ENCODE assay signal across 27 cellular contexts in genomic region chr13:40082644-40083043, GRCh38.
A peak's percentile ranks its signal among the peaks of the same experiment; 100 is the strongest.
DNase-seq lines count a peak whose midpoint lies in the region; ATAC-seq, FAIRE-seq and TF ChIP-seq lines count a peak whose summit lies in the region.
"Had no signal": no experiment of that assay in that cellular context is flagged by ENCODE, and none has a peak within 500 bp of the region (broad histone marks: within the 10 kb centered on the region; RNA-seq: fewer than 3 reads in every experiment).

No MANE protein-coding gene starts in this region.

- in situ Hi-C loops in HepG2 (cut with HindIII; ENCODE audit: extremely low pct_ligation_motif_present, low pct_unique_long_range_greater_than_20kb) = no loop called here

- POLR2A ChIA-PET in HepG2 (lab: Yijun Ruan, JAX) = no interaction called here

- H3K27me3 ChIP-seq in HepG2 (ENCODE audit: control insufficient read depth in 1 of 2, insufficient read depth in 2 of 2, low read length in 2 of 2) = no peaks in the 10 kb centered on the region; a peak in 1 of 5 replicates
- H3K27me3 ChIP-seq: ascending aorta, foreskin keratinocyte, hepatocyte, transverse colon had no signal

- H3K27ac ChIP-seq in HepG2 (ENCODE audit: extremely low read length, insufficient read depth, low read length) = no peak overlapping the region
- H3K27ac ChIP-seq: ascending aorta, foreskin keratinocyte, hepatocyte, transverse colon had no signal

- no peak for TF ChIP-seq EP300 in HepG2 (IDR thresholded peaks at IDR 0.05; ENCODE audit: low read depth in 2 of 2, low read length in 2 of 2)
- no peak for TF ChIP-seq EP300 in HepG2 (CRISPR knock-in tag; IDR thresholded peaks at IDR 0.05; ENCODE audit: borderline replicate concordance)

- peaks cover 23% of the 10 kb centered on the region for H3K4me1 ChIP-seq in HepG2 (ENCODE audit: insufficient read depth, low read length)
- H3K4me1 ChIP-seq: ascending aorta had no signal

- H3K27me3 Mint-ChIP-seq in activated T-helper 1 cell treated with anti-CD3 and anti-CD28 coated beads, Interleukin-12 subunit alpha, Interleukin-12 subunit beta, Interleukin-2, Interleukin-4 antibody, amounts not matched to agents 30 ng/mL and 10 ng/mL and 1 ng/mL, durations not matched to agents 14 hours and 24 hours and 36 hours (ENCODE audit: insufficient read depth) = no peaks in the 10 kb centered on the region
- H3K27me3 Mint-ChIP-seq: activated naive CD4-positive, alpha-beta T cell treated with anti-CD3 and anti-CD28 coated beads, Interleukin-2, amount 10 ng/mL, durations not matched to agents 7 days and 5 days; activated T-cell treated with anti-CD3 and anti-CD28 coated beads, Interleukin-2, amount 50 U/mL, for 24 hours; stimulated activated naive CD8-positive, alpha-beta T cell treated with anti-CD3 and anti-CD28 coated beads, Interleukin-15, Interleukin-2, amounts not matched to agents 100 ng/mL and 50 ng/mL, for 24 hours had no signal

- CTCF ChIA-PET in HepG2 (lab: Yijun Ruan, JAX; ENCODE audit: low intra/inter-chr PET ratio, low total read pairs) = no interaction called here

- H3K9ac ChIP-seq in HepG2 (ENCODE audit: insufficient read depth, low read depth, low read length) = no peak overlapping the region

- no peaks in the 10 kb centered on the region for H3K36me3 ChIP-seq in HepG2 (replicated peaks in 1 of 2; ENCODE audit: control insufficient read depth in 1 of 2, insufficient read depth in 2 of 2, low read length in 2 of 2)
- H3K36me3 ChIP-seq: ascending aorta, HAP-1, transverse colon had no signal

- no TSS peak for BruUV-seq in HepG2 (replicated peaks; lab: Mats Ljungman, UMichigan)

- intact Hi-C loops in activated T-helper 1 cell treated with anti-CD3 and anti-CD28 coated beads, Interleukin-12 subunit alpha, Interleukin-12 subunit beta, Interleukin-2, Interleukin-4 antibody, amounts not matched to agents 30 ng/mL and 10 ng/mL and 1 ng/mL, durations not matched to agents 14 hours and 24 hours and 36 hours (cut with micrococcal nuclease) = no loop called here
- intact Hi-C loops in HepG2 (cut with micrococcal nuclease; ENCODE audit: unreplicated experiment) (no loop called here), sciatic nerve (cut with DNase I) (no loop called here)

- FAIRE-seq in HepG2 (lab: Jason Lieb, UNC) = no peak
- FAIRE-seq: small intestine had no signal

- no peak for DNase-seq in activated T-helper 1 cell treated with anti-CD3 and anti-CD28 coated beads, Interleukin-12 subunit alpha, Interleukin-12 subunit beta, Interleukin-2, Interleukin-4 antibody, amounts not matched to agents 30 ng/mL and 10 ng/mL and 1 ng/mL, durations not matched to agents 14 hours and 24 hours and 36 hours (ENCODE audit: low spot score)
- DNase-seq in choroid plexus epithelial cell (ENCODE audit: low read depth) = peak; percentile 92
- DNase-seq in HepG2 (ENCODE audit: low spot score) = peak; percentile 10
- no peak for DNase-seq in sciatic nerve (ENCODE audit: low spot score)
- no peak for DNase-seq in SHP77 treated with DMSO at 0.1 percent for 48 hours (lab: John Stamatoyannopoulos, UW)
- DNase-seq in NCI-H446 treated with DMSO at 0.1 percent for 48 hours (lab: John Stamatoyannopoulos, UW) = no peak
- DNase-seq: activated CD8-positive, alpha-beta T cell treated with anti-CD3 and anti-CD28 coated beads, Interleukin-2, amount 10 ng/mL, durations not matched to agents 7 days and 5 days; activated naive CD4-positive, alpha-beta T cell treated with anti-CD3 and anti-CD28 coated beads, Interleukin-2, amount 10 ng/mL, durations not matched to agents 7 days and 5 days; activated T-cell treated with anti-CD3 and anti-CD28 coated beads, Interleukin-2, amount 50 U/mL, for 24 hours; CD8-positive, alpha-beta T cell; cortex of kidney; foreskin keratinocyte; GDM1; Karpas-422; natural killer cell; NCI-H1105 treated with DMSO at 0.1 percent for 48 hours; NCI-H524 treated with DMSO at 0.1 percent for 48 hours; posterior cingulate gyrus; RPMI8226; small intestine; stimulated activated CD4-positive, alpha-beta T cell treated with anti-CD3 and anti-CD28 coated beads, Interleukin-4, amount 100 ng/mL, for 1 hour; transverse colon had no signal

- H3K79me2 ChIP-seq in HepG2 (ENCODE audit: insufficient read depth, low read length) = no peaks in the 10 kb centered on the region
- H3K79me2 ChIP-seq: hepatocyte had no signal

- H3K9me3 ChIP-seq in HepG2 (ENCODE audit: low read length) = no peaks in the 10 kb centered on the region
- H3K9me3 ChIP-seq: ascending aorta, HAP-1, transverse colon had no signal

- peak; percentile 49 for ATAC-seq in HepG2
- ATAC-seq in sciatic nerve = peak; percentile 32
- no peak for ATAC-seq in GM21515 (IDR thresholded peaks at IDR 0.05; ENCODE audit: unreplicated experiment)
- ATAC-seq: activated CD8-positive, alpha-beta T cell treated with anti-CD3 and anti-CD28 coated beads, Interleukin-2, amount 10 ng/mL, durations not matched to agents 7 days and 5 days; CD8-positive, alpha-beta T cell; foreskin keratinocyte had no signal

- TF ChIP-seq POLR2A in HepG2 (IDR thresholded peaks at IDR 0.05; ENCODE audit: insufficient read depth in 1 of 2, low read depth in 2 of 2, low read length in 2 of 2) = no peak

- WGBS in HepG2 (ENCODE audit: low lambda C conversion rate) = 28% methylated on average over 2 of the region's 8 CpGs

- H3K4me2 ChIP-seq in HepG2 (ENCODE audit: low read depth, low read length) = no peak overlapping the region
- H3K4me2 ChIP-seq: hepatocyte had no signal

- TF ChIP-seq RAD21 in HepG2 (CRISPR knock-in tag; IDR thresholded peaks at IDR 0.05) = no peak

- no peak overlapping the region for H3K4me3 ChIP-seq in choroid plexus epithelial cell (ENCODE audit: low read depth, low read length)
- no peak overlapping the region for H3K4me3 ChIP-seq in HepG2 (replicated peaks in 1 of 3; ENCODE audit: insufficient read depth in 1 of 3, low read depth in 2 of 3, low read length in 3 of 3)
- H3K4me3 ChIP-seq: ascending aorta, HAP-1, hepatocyte, transverse colon had no signal

- H3K4me3 Mint-ChIP-seq in activated T-helper 1 cell treated with anti-CD3 and anti-CD28 coated beads, Interleukin-12 subunit alpha, Interleukin-12 subunit beta, Interleukin-2, Interleukin-4 antibody, amounts not matched to agents 30 ng/mL and 10 ng/mL and 1 ng/mL, durations not matched to agents 14 hours and 24 hours and 36 hours = no peak overlapping the region
- H3K4me3 Mint-ChIP-seq: activated CD8-positive, alpha-beta T cell treated with anti-CD3 and anti-CD28 coated beads, Interleukin-2, amount 10 ng/mL, durations not matched to agents 7 days and 5 days; activated naive CD4-positive, alpha-beta T cell treated with anti-CD3 and anti-CD28 coated beads, Interleukin-2, amount 10 ng/mL, durations not matched to agents 7 days and 5 days; activated T-cell treated with anti-CD3 and anti-CD28 coated beads, Interleukin-2, amount 50 U/mL, for 24 hours; CD8-positive, alpha-beta T cell; natural killer cell; stimulated activated naive CD8-positive, alpha-beta T cell treated with anti-CD3 and anti-CD28 coated beads, Interleukin-15, Interleukin-2, amounts not matched to agents 100 ng/mL and 50 ng/mL, for 24 hours had no signal

- peaks cover 5% of the 10 kb centered on the region for H3K4me1 Mint-ChIP-seq in activated T-helper 1 cell treated with anti-CD3 and anti-CD28 coated beads, Interleukin-12 subunit alpha, Interleukin-12 subunit beta, Interleukin-2, Interleukin-4 antibody, amounts not matched to agents 30 ng/mL and 10 ng/mL and 1 ng/mL, durations not matched to agents 14 hours and 24 hours and 36 hours (ENCODE audit: low read depth)
- H3K4me1 Mint-ChIP-seq: activated naive CD4-positive, alpha-beta T cell treated with anti-CD3 and anti-CD28 coated beads, Interleukin-2, amount 10 ng/mL, durations not matched to agents 7 days and 5 days; natural killer cell had no signal

- no peaks in the 10 kb centered on the region for H3K9me3 Mint-ChIP-seq in activated T-helper 1 cell treated with anti-CD3 and anti-CD28 coated beads, Interleukin-12 subunit alpha, Interleukin-12 subunit beta, Interleukin-2, Interleukin-4 antibody, amounts not matched to agents 30 ng/mL and 10 ng/mL and 1 ng/mL, durations not matched to agents 14 hours and 24 hours and 36 hours
- H3K9me3 Mint-ChIP-seq: activated T-cell treated with anti-CD3 and anti-CD28 coated beads, Interleukin-2, amount 50 U/mL, for 24 hours; CD8-positive, alpha-beta T cell; natural killer cell; stimulated activated naive CD8-positive, alpha-beta T cell treated with anti-CD3 and anti-CD28 coated beads, Interleukin-15, Interleukin-2, amounts not matched to agents 100 ng/mL and 50 ng/mL, for 24 hours had no signal

- H2AFZ ChIP-seq in HepG2 (ENCODE audit: low read length) = no peak overlapping the region
- H2AFZ ChIP-seq: hepatocyte had no signal

- H4K20me1 ChIP-seq in HepG2 (ENCODE audit: insufficient read depth, low read length) = no peaks in the 10 kb centered on the region

- H3K27ac Mint-ChIP-seq in activated T-helper 1 cell treated with anti-CD3 and anti-CD28 coated beads, Interleukin-12 subunit alpha, Interleukin-12 subunit beta, Interleukin-2, Interleukin-4 antibody, amounts not matched to agents 30 ng/mL and 10 ng/mL and 1 ng/mL, durations not matched to agents 14 hours and 24 hours and 36 hours = peak overlapping the region; percentile 34
- H3K27ac Mint-ChIP-seq: activated CD8-positive, alpha-beta T cell treated with anti-CD3 and anti-CD28 coated beads, Interleukin-2, amount 10 ng/mL, durations not matched to agents 7 days and 5 days; activated naive CD4-positive, alpha-beta T cell treated with anti-CD3 and anti-CD28 coated beads, Interleukin-2, amount 10 ng/mL, durations not matched to agents 7 days and 5 days; activated T-cell treated with anti-CD3 and anti-CD28 coated beads, Interleukin-2, amount 50 U/mL, for 24 hours; CD8-positive, alpha-beta T cell; natural killer cell; stimulated activated naive CD8-positive, alpha-beta T cell treated with anti-CD3 and anti-CD28 coated beads, Interleukin-15, Interleukin-2, amounts not matched to agents 100 ng/mL and 50 ng/mL, for 24 hours had no signal

- peaks cover 6% of the 10 kb centered on the region for H3K36me3 Mint-ChIP-seq in activated T-helper 1 cell treated with anti-CD3 and anti-CD28 coated beads, Interleukin-12 subunit alpha, Interleukin-12 subunit beta, Interleukin-2, Interleukin-4 antibody, amounts not matched to agents 30 ng/mL and 10 ng/mL and 1 ng/mL, durations not matched to agents 14 hours and 24 hours and 36 hours (ENCODE audit: low read depth)
- H3K36me3 Mint-ChIP-seq: activated naive CD4-positive, alpha-beta T cell treated with anti-CD3 and anti-CD28 coated beads, Interleukin-2, amount 10 ng/mL, durations not matched to agents 7 days and 5 days; CD8-positive, alpha-beta T cell; natural killer cell had no signal

- TF ChIP-seq CTCF in choroid plexus epithelial cell (conservative IDR thresholded peaks at IDR 0.05; ENCODE audit: low read depth, low read length) = peak; percentile 58
- TF ChIP-seq CTCF in HepG2 (CRISPR knock-in tag; IDR thresholded peaks at IDR 0.05) = no peak

TF ChIP-seq in HepG2, 621 proteins besides CTCF, POLR2A, EP300 and RAD21 (continues in another document):
- TF ChIP-seq KAT2B (IDR thresholded peaks at IDR 0.05; ENCODE audit: borderline replicate concordance, low read depth, low read length) (no peak), NFE2 (CRISPR knock-in tag; IDR thresholded peaks at IDR 0.05) (no peak), ZBTB7A (CRISPR knock-in tag; IDR thresholded peaks at IDR 0.05) (no peak), SIN3B (IDR thresholded peaks at IDR 0.05; ENCODE audit: low read length) (no peak)

Comparison
In these comparisons a context has a peak if more than half of its experiments do, and no peak if none do; other contexts are left out.
1. DNase-seq: peak in choroid plexus epithelial cell (single experiment) and HepG2 (single experiment); none in activated T-helper 1 cell treated with anti-CD3 and anti-CD28 coated beads, Interleukin-12 subunit alpha, Interleukin-12 subunit beta, Interleukin-2, Interleukin-4 antibody, amounts not matched to agents 30 ng/mL and 10 ng/mL and 1 ng/mL, durations not matched to agents 14 hours and 24 hours and 36 hours (single experiment), sciatic nerve (single experiment), SHP77 treated with DMSO at 0.1 percent for 48 hours (single experiment) and NCI-H446 treated with DMSO at 0.1 percent for 48 hours (single experiment).